In genomic region chr12:68477906-68478305, GRCh38 we compare ENCODE assay signal across 18 cellular contexts.
DNase-seq lines count a peak whose midpoint lies in the region; ATAC-seq and TF ChIP-seq lines count a peak whose summit lies in the region.
"Had no signal": no experiment of that assay in that cellular context is flagged by ENCODE, and none has a peak within 500 bp of the region (broad histone marks: within the 10 kb centered on the region; RNA-seq: fewer than 3 reads in every experiment).

No MANE protein-coding gene starts in this region.

- no peak for DNase-seq in Panc1 (ENCODE audit: low read depth, low spot score)
- DNase-seq in central memory CD8-positive, alpha-beta T cell (ENCODE audit: low spot score in 2 of 2), result no peak
- DNase-seq in Kasumi-1 (lab: John Stamatoyannopoulos, UW), result no peak
- DNase-seq in cerebellum (ENCODE audit: low spot score), result no peak
- no peak for DNase-seq in NCI-H524 (lab: John Stamatoyannopoulos, UW)
- DNase-seq: ACHN; BE2C; C1 segment of cervical spinal cord; CD4-positive, CD25-positive, alpha-beta regulatory T cell; CD8-positive, alpha-beta memory T cell; COR-L47; DMS 273 treated with DMSO at 0.1 percent for 48 hours; DMS53; DND-41; EL; H9 had no signal

- H3K27me3 Mint-ChIP-seq in central memory CD8-positive, alpha-beta T cell, result no peaks in the 10 kb centered on the region
- H3K27me3 Mint-ChIP-seq: CD4-positive, CD25-positive, alpha-beta regulatory T cell; CD8-positive, alpha-beta memory T cell had no signal

- H3K27me3 ChIP-seq in Panc1 (ENCODE audit: control insufficient read depth, insufficient read depth, low read length) (no peaks in the 10 kb centered on the region), muscle layer of colon (ENCODE audit: control insufficient read depth in 1 of 2, insufficient read depth in 2 of 2, low read length in 2 of 2) (no peaks in the 10 kb centered on the region)
- H3K27me3 ChIP-seq: BE2C had no signal

- H3K36me3 ChIP-seq in Panc1 (ENCODE audit: control insufficient read depth, insufficient read depth, low read length) (no peaks in the 10 kb centered on the region), muscle layer of colon (ENCODE audit: insufficient read depth, low read length) (no peaks in the 10 kb centered on the region)
- H3K36me3 ChIP-seq: BE2C had no signal

- in situ Hi-C loops in Panc1 (cut with HindIII; ENCODE audit: low pct_unique_long_range_greater_than_20kb, low sequenced_read_pairs), result no loop called here

- POLR2A ChIA-PET in Panc1 (lab: Charles Lee), result interaction anchor here (0.7 kb wide), 1 partner anchor 92 kb away, joined by 13 read pairs; no protein-coding TSS in a partner anchor

- H3K27ac ChIP-seq in Panc1 (ENCODE audit: low read length) (peak overlapping the region; percentile 60; the same call in 1 of the 2 replicates), muscle layer of colon (ENCODE audit: low read depth, low read length) (peak overlapping the region; percentile 1)

- BruUV-seq in Panc1 (replicated peaks; lab: Mats Ljungman, UMichigan), result no TSS peak

- ATAC-seq in Panc1, result no peak
- no peak for ATAC-seq in central memory CD8-positive, alpha-beta T cell (replicated peaks; ENCODE audit: extremely low read depth, poor library complexity, severe bottlenecking)
- ATAC-seq: GM12878 had no signal

- CTCF ChIA-PET in Panc1 (lab: Charles Lee), result no interaction called here

- no peak overlapping the region for H3K9ac ChIP-seq in muscle layer of colon (ENCODE audit: low read length)

- H3K4me3 ChIP-seq in Panc1 (ENCODE audit: low read depth in 2 of 2, low read length in 2 of 2) (no peak overlapping the region), muscle layer of colon (ENCODE audit: low read depth in 1 of 2, low read length in 2 of 2) (no peak overlapping the region)
- H3K4me3 ChIP-seq: GM12878 had no signal

- TF ChIP-seq CTCF in Panc1 (IDR thresholded peaks at IDR 0.05), result no peak

- peak overlapping the region; percentile 19 for H3K27ac Mint-ChIP-seq in central memory CD8-positive, alpha-beta T cell (ENCODE audit: low read depth)
- H3K27ac Mint-ChIP-seq: CD8-positive, alpha-beta memory T cell; H9 had no signal

- H3K4me1 ChIP-seq in Panc1 (ENCODE audit: control insufficient read depth, insufficient read depth, low read length), result peaks cover 12% of the 10 kb centered on the region
- H3K4me1 ChIP-seq in muscle layer of colon (ENCODE audit: insufficient read depth, low read length), result peaks cover 17% of the 10 kb centered on the region
- H3K4me1 ChIP-seq: BE2C had no signal

- H3K4me1 Mint-ChIP-seq in central memory CD8-positive, alpha-beta T cell, result peaks cover 19% of the 10 kb centered on the region

- H3K9me3 Mint-ChIP-seq in central memory CD8-positive, alpha-beta T cell, result no peaks in the 10 kb centered on the region

- H3K36me3 Mint-ChIP-seq in central memory CD8-positive, alpha-beta T cell (ENCODE audit: insufficient read depth), result no peaks in the 10 kb centered on the region
- H3K36me3 Mint-ChIP-seq: CD4-positive, CD25-positive, alpha-beta regulatory T cell had no signal

- intact Hi-C loops in Panc1 (cut with micrococcal nuclease; ENCODE audit: unreplicated experiment), result no loop called here

- no peak overlapping the region for H3K4me3 Mint-ChIP-seq in central memory CD8-positive, alpha-beta T cell
- H3K4me3 Mint-ChIP-seq: CD4-positive, CD25-positive, alpha-beta regulatory T cell; CD8-positive, alpha-beta memory T cell; H9 had no signal

- H3K9me3 ChIP-seq in Panc1 (ENCODE audit: control insufficient read depth, insufficient read depth, low read depth, low read length), result no peaks in the 10 kb centered on the region; the same call in 1 of the 2 replicates
- no peaks in the 10 kb centered on the region for H3K9me3 ChIP-seq in muscle layer of colon (ENCODE audit: low read length)
- H3K9me3 ChIP-seq: BE2C had no signal
